1 cellular context compared by ENCODE assay signal in the genomic region with DNA sequence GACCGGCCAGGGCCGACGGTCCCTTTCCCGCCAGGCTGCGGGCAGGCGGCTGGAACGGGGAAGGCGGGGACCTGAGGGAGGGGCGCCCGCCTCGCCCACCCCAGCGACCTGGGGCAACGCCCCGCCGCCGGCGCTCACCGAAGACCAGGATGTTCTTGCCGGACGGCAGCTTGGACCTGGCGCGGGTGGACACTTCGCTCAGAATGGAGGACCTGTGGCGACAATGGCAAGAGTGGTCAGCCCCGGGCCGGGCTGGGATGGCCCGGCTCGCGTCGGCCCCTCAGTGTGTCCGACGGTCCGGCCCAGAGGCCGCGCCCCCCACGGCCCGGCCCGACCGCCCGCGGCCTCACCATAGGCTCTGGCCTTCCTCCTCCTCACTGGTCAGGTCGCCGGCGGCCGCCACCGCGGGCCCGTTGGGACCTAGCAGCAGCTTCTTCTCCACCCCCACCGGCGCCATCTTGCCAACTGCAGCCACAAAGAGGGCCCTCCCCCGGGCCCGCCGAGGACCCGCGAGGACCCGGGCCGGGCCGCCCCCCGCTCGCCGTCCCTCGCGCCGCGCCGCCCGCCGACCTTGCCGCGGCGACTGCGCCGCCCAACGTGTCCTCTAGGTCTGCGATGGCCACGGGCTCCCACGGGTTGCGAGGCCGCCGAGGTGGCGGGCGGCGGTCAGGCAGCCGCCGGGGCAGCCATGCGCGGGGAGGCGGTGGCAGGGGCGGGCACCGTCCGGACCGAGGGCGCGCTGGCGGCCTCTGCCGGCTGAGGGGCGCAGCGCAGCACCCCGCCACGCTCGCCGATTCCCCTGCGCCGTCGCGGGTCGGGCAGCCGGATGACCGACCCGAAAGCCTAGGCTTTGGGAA.
TF ChIP-seq lines count a peak whose summit lies in the region.

A gene (minus strand): TSS at position 475 of the 857 bp plus-strand sequence. CDS start 18 bp downstream, at position 457.

TF ChIP-seq in HepG2, 621 proteins besides CTCF, POLR2A, EP300 and RAD21 (continued from another document and continues in another):
- peak; percentile 82 for TF ChIP-seq AGO2 (optimal IDR thresholded peaks at IDR 0.05; ENCODE audit: low read depth, low read length)
- TF ChIP-seq NFYB (CRISPR knock-in tag; IDR thresholded peaks at IDR 0.05) = no peak
- TF ChIP-seq, protein P1, sequence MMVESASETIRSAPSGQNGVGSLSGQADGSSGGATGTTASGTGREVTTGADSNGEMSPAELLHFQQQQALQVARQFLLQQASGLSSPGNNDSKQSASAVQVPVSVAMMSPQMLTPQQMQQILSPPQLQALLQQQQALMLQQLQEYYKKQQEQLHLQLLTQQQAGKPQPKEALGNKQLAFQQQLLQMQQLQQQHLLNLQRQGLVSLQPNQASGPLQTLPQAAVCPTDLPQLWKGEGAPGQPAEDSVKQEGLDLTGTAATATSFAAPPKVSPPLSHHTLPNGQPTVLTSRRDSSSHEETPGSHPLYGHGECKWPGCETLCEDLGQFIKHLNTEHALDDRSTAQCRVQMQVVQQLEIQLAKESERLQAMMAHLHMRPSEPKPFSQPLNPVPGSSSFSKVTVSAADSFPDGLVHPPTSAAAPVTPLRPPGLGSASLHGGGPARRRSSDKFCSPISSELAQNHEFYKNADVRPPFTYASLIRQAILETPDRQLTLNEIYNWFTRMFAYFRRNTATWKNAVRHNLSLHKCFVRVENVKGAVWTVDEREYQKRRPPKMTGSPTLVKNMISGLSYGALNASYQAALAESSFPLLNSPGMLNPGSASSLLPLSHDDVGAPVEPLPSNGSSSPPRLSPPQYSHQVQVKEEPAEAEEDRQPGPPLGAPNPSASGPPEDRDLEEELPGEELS (CRISPR knock-in tag; IDR thresholded peaks at IDR 0.05) = peak; percentile 11; the same call in 1 of the 2 replicates
- no peak for TF ChIP-seq HDAC6 (IDR thresholded peaks at IDR 0.05; ENCODE audit: low read depth, low read length)
- TF ChIP-seq, protein P2, sequence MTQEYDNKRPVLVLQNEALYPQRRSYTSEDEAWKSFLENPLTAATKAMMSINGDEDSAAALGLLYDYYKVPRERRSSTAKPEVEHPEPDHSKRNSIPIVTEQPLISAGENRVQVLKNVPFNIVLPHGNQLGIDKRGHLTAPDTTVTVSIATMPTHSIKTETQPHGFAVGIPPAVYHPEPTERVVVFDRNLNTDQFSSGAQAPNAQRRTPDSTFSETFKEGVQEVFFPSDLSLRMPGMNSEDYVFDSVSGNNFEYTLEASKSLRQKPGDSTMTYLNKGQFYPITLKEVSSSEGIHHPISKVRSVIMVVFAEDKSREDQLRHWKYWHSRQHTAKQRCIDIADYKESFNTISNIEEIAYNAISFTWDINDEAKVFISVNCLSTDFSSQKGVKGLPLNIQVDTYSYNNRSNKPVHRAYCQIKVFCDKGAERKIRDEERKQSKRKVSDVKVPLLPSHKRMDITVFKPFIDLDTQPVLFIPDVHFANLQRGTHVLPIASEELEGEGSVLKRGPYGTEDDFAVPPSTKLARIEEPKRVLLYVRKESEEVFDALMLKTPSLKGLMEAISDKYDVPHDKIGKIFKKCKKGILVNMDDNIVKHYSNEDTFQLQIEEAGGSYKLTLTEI (CRISPR knock-in tag; conservative IDR thresholded peaks at IDR 0.05) = no peak
- peak; percentile 68; the same call in 1 of the 2 replicates for TF ChIP-seq ZNF235 (CRISPR knock-in tag; IDR thresholded peaks at IDR 0.05; ENCODE audit: borderline replicate concordance)
- no peak for TF ChIP-seq FOXK2 (IDR thresholded peaks at IDR 0.05)
- TF ChIP-seq ZNF501 (CRISPR knock-in tag; IDR thresholded peaks at IDR 0.05) = no peak; the same call in 1 of the 2 replicates
- no peak for TF ChIP-seq NR1H2 (CRISPR knock-in tag; IDR thresholded peaks at IDR 0.05; ENCODE audit: borderline replicate concordance, low read depth)
- no peak for TF ChIP-seq NAIF1 (CRISPR knock-in tag; IDR thresholded peaks at IDR 0.05; ENCODE audit: borderline replicate concordance)
- peak; percentile 18; the same call in 1 of the 2 replicates for TF ChIP-seq ZC3H4 (CRISPR knock-in tag; IDR thresholded peaks at IDR 0.05; ENCODE audit: borderline replicate concordance)
- no peak for TF ChIP-seq CBX2 (IDR thresholded peaks at IDR 0.05; ENCODE audit: low read depth, low read length)
- no peak for TF ChIP-seq CBX2 (CRISPR knock-in tag; IDR thresholded peaks at IDR 0.05; ENCODE audit: low read depth)
- peak; percentile 38; the same call in 1 of the 2 replicates for TF ChIP-seq AKAP8 (CRISPR knock-in tag; IDR thresholded peaks at IDR 0.05)
- TF ChIP-seq, protein P3, sequence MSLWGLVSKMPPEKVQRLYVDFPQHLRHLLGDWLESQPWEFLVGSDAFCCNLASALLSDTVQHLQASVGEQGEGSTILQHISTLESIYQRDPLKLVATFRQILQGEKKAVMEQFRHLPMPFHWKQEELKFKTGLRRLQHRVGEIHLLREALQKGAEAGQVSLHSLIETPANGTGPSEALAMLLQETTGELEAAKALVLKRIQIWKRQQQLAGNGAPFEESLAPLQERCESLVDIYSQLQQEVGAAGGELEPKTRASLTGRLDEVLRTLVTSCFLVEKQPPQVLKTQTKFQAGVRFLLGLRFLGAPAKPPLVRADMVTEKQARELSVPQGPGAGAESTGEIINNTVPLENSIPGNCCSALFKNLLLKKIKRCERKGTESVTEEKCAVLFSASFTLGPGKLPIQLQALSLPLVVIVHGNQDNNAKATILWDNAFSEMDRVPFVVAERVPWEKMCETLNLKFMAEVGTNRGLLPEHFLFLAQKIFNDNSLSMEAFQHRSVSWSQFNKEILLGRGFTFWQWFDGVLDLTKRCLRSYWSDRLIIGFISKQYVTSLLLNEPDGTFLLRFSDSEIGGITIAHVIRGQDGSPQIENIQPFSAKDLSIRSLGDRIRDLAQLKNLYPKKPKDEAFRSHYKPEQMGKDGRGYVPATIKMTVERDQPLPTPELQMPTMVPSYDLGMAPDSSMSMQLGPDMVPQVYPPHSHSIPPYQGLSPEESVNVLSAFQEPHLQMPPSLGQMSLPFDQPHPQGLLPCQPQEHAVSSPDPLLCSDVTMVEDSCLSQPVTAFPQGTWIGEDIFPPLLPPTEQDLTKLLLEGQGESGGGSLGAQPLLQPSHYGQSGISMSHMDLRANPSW (CRISPR knock-in tag; IDR thresholded peaks at IDR 0.05; ENCODE audit: borderline replicate concordance) = no peak
- no peak for TF ChIP-seq ZNF737 (CRISPR knock-in tag; IDR thresholded peaks at IDR 0.05; ENCODE audit: borderline replicate concordance)
- TF ChIP-seq MAZ (IDR thresholded peaks at IDR 0.05; ENCODE audit: borderline replicate concordance, low read depth, low read length) = peak; percentile 53
- TF ChIP-seq MAZ (CRISPR knock-in tag; IDR thresholded peaks at IDR 0.05; ENCODE audit: low read depth) = peak; percentile 95
- TF ChIP-seq FOXO1 (CRISPR knock-in tag; IDR thresholded peaks at IDR 0.05) = peak; percentile 58; the same call in 1 of the 2 replicates
- TF ChIP-seq, protein P4, sequence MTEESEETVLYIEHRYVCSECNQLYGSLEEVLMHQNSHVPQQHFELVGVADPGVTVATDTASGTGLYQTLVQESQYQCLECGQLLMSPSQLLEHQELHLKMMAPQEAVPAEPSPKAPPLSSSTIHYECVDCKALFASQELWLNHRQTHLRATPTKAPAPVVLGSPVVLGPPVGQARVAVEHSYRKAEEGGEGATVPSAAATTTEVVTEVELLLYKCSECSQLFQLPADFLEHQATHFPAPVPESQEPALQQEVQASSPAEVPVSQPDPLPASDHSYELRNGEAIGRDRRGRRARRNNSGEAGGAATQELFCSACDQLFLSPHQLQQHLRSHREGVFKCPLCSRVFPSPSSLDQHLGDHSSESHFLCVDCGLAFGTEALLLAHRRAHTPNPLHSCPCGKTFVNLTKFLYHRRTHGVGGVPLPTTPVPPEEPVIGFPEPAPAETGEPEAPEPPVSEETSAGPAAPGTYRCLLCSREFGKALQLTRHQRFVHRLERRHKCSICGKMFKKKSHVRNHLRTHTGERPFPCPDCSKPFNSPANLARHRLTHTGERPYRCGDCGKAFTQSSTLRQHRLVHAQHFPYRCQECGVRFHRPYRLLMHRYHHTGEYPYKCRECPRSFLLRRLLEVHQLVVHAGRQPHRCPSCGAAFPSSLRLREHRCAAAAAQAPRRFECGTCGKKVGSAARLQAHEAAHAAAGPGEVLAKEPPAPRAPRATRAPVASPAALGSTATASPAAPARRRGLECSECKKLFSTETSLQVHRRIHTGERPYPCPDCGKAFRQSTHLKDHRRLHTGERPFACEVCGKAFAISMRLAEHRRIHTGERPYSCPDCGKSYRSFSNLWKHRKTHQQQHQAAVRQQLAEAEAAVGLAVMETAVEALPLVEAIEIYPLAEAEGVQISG (CRISPR knock-in tag; IDR thresholded peaks at IDR 0.05) = peak; percentile 85
- peak; percentile 56; the same call in 1 of the 2 replicates for TF ChIP-seq ZNF232 (CRISPR knock-in tag; IDR thresholded peaks at IDR 0.05; ENCODE audit: borderline replicate concordance)
- peak; percentile 77 for TF ChIP-seq SMARCE1 (IDR thresholded peaks at IDR 0.05; ENCODE audit: borderline replicate concordance)
- no peak for TF ChIP-seq RFX3 (CRISPR knock-in tag; IDR thresholded peaks at IDR 0.05)
- TF ChIP-seq SP140L (CRISPR knock-in tag; IDR thresholded peaks at IDR 0.05; ENCODE audit: borderline replicate concordance) = 0 out of 2 replicates have a peak, but pooled peaks have one; percentile 18
- TF ChIP-seq ZNF775 (CRISPR knock-in tag; IDR thresholded peaks at IDR 0.05; ENCODE audit: borderline replicate concordance) = no peak
- TF ChIP-seq, protein P5, sequence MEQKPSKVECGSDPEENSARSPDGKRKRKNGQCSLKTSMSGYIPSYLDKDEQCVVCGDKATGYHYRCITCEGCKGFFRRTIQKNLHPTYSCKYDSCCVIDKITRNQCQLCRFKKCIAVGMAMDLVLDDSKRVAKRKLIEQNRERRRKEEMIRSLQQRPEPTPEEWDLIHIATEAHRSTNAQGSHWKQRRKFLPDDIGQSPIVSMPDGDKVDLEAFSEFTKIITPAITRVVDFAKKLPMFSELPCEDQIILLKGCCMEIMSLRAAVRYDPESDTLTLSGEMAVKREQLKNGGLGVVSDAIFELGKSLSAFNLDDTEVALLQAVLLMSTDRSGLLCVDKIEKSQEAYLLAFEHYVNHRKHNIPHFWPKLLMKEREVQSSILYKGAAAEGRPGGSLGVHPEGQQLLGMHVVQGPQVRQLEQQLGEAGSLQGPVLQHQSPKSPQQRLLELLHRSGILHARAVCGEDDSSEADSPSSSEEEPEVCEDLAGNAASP (CRISPR knock-in tag; IDR thresholded peaks at IDR 0.05; ENCODE audit: borderline replicate concordance) = no peak
- no peak for TF ChIP-seq YEATS2 (CRISPR knock-in tag; IDR thresholded peaks at IDR 0.05; ENCODE audit: borderline replicate concordance)
- TF ChIP-seq THAP11 (CRISPR knock-in tag; IDR thresholded peaks at IDR 0.05) = peak; percentile 82
- TF ChIP-seq SMYD3 (CRISPR knock-in tag; IDR thresholded peaks at IDR 0.05) = no peak
- 0 out of 2 replicates have a peak, but pooled peaks have one; percentile 63 for TF ChIP-seq ZNF713 (CRISPR knock-in tag; IDR thresholded peaks at IDR 0.05)
- no peak for TF ChIP-seq ELF4 (CRISPR knock-in tag; IDR thresholded peaks at IDR 0.05; ENCODE audit: borderline replicate concordance)
- TF ChIP-seq, protein P6, sequence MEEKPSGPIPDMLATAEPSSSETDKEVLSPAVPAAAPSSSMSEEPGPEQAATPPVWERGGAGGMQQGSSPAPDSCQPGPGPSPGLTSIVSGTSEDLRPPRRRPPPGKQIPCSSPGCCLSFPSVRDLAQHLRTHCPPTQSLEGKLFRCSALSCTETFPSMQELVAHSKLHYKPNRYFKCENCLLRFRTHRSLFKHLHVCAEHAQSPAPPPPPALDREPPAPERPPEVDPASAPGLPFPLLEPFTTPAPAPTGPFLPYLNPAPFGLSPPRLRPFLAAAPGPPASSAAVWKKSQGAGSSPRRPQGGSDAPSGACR (CRISPR knock-in tag; IDR thresholded peaks at IDR 0.05) = no peak
- TF ChIP-seq HIVEP1 (CRISPR knock-in tag; IDR thresholded peaks at IDR 0.05) = no peak
- TF ChIP-seq ATF7-NPFF (CRISPR knock-in tag; IDR thresholded peaks at IDR 0.05; ENCODE audit: low read depth) = peak; percentile 52
- TF ChIP-seq FOXK1 (CRISPR knock-in tag; IDR thresholded peaks at IDR 0.05; ENCODE audit: borderline replicate concordance, low read depth) = no peak
- no peak for TF ChIP-seq MBNL3 (CRISPR knock-in tag; conservative IDR thresholded peaks at IDR 0.05)
- TF ChIP-seq, protein P7, sequence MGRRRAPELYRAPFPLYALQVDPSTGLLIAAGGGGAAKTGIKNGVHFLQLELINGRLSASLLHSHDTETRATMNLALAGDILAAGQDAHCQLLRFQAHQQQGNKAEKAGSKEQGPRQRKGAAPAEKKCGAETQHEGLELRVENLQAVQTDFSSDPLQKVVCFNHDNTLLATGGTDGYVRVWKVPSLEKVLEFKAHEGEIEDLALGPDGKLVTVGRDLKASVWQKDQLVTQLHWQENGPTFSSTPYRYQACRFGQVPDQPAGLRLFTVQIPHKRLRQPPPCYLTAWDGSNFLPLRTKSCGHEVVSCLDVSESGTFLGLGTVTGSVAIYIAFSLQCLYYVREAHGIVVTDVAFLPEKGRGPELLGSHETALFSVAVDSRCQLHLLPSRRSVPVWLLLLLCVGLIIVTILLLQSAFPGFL (CRISPR knock-in tag; IDR thresholded peaks at IDR 0.05) = no peak
- peak; percentile 65; the same call in 1 of the 2 replicates for TF ChIP-seq CENPT (CRISPR knock-in tag; IDR thresholded peaks at IDR 0.05; ENCODE audit: low read depth)
- no peak for TF ChIP-seq ZNF720 (CRISPR knock-in tag; IDR thresholded peaks at IDR 0.05)
- TF ChIP-seq DMAP1 (CRISPR knock-in tag; IDR thresholded peaks at IDR 0.05) = peak; percentile 22
- TF ChIP-seq ZBTB21 (CRISPR knock-in tag; IDR thresholded peaks at IDR 0.05) = no peak
- TF ChIP-seq ZNF790 (CRISPR knock-in tag; IDR thresholded peaks at IDR 0.05; ENCODE audit: borderline replicate concordance) = peak; percentile 82; the same call in 1 of the 2 replicates
- TF ChIP-seq PPARG (CRISPR knock-in tag; conservative IDR thresholded peaks at IDR 0.05) = no peak; the same call in none of the 2 replicates
- TF ChIP-seq KLF6 (CRISPR knock-in tag; IDR thresholded peaks at IDR 0.05) = peak; percentile 20; the same call in 1 of the 2 replicates
- TF ChIP-seq SP5 (CRISPR knock-in tag; IDR thresholded peaks at IDR 0.05; ENCODE audit: borderline replicate concordance, low read depth) = no peak
- no peak for TF ChIP-seq ZNF589 (CRISPR knock-in tag; conservative IDR thresholded peaks at IDR 0.05)
- TF ChIP-seq TEAD2 (CRISPR knock-in tag; IDR thresholded peaks at IDR 0.05) = no peak
- no peak for TF ChIP-seq PCBP2 (optimal IDR thresholded peaks at IDR 0.05; ENCODE audit: low read depth, low read length, poor library complexity, severe bottlenecking)
- TF ChIP-seq ZNF17 (CRISPR knock-in tag; IDR thresholded peaks at IDR 0.05) = no peak
- TF ChIP-seq CHD4 (IDR thresholded peaks at IDR 0.05; ENCODE audit: borderline replicate concordance, low read length) = no peak
